In genomic region chr19:55258828-55259539, GRCh38 we compare ENCODE assay signal across 8 cellular contexts. TPM values are rescaled to one million over a fixed set of nuclear protein-coding genes. Genes with fewer than 3 reads are reported as not detected.
DNase-seq lines count a peak whose midpoint lies in the region; ATAC-seq and TF ChIP-seq lines count a peak whose summit lies in the region.

A gene with protein sequence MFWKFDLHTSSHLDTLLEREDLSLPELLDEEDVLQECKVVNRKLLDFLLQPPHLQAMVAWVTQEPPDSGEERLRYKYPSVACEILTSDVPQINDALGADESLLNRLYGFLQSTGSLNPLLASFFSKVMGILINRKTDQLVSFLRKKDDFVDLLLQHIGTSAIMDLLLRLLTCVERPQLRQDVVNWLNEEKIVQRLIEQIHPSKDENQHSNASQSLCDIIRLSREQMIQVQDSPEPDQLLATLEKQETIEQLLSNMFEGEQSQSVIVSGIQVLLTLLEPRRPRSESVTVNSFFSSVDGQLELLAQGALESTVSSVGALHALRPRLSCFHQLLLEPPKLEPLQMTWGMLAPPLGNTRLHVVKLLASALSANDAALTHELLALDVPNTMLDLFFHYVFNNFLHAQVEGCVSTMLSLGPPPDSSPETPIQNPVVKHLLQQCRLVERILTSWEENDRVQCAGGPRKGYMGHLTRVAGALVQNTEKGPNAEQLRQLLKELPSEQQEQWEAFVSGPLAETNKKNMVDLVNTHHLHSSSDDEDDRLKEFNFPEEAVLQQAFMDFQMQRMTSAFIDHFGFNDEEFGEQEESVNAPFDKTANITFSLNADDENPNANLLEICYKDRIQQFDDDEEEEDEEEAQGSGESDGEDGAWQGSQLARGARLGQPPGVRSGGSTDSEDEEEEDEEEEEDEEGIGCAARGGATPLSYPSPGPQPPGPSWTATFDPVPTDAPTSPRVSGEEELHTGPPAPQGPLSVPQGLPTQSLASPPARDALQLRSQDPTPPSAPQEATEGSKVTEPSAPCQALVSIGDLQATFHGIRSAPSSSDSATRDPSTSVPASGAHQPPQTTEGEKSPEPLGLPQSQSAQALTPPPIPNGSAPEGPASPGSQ (minus strand): TSS chr19:55259017. CDS start chr19:55247103, 11,914 bp downstream.

- in situ Hi-C loops in KBM-7 (cut with MboI; ENCODE audit: low pct_unique_long_range_greater_than_20kb, low sequenced_read_pairs): no loop called here

- H3K27ac ChIP-seq in mucosa of rectum (ENCODE audit: low read depth in 2 of 2, low read length in 2 of 2): peak within 1 kb of the TSS; percentile 93 to 96

- no peaks in the 10 kb centered on the region for H3K27me3 ChIP-seq in mucosa of rectum (ENCODE audit: control insufficient read depth in 2 of 2, insufficient read depth in 2 of 2, low read length in 2 of 2)

- peak within 1 kb of the TSS; percentile 84 to 93 for H3K4me3 ChIP-seq in mucosa of rectum (ENCODE audit: low read length in 2 of 2)

- peak within 1 kb of the TSS; percentile 96 to 97 for H3K9ac ChIP-seq in mucosa of rectum (ENCODE audit: low read depth in 1 of 2, low read length in 2 of 2)

- H3K36me3 ChIP-seq in mucosa of rectum (ENCODE audit: control insufficient read depth in 2 of 2, insufficient read depth in 2 of 2, low read length in 2 of 2): peaks cover 0 to 4% of the 10 kb centered on the region in 2 donors

- H3K4me1 ChIP-seq in mucosa of rectum (ENCODE audit: control insufficient read depth in 2 of 2, insufficient read depth in 2 of 2, low read length in 2 of 2): peaks cover 33 to 36% of the 10 kb centered on the region in 2 donors

- no peaks in the 10 kb centered on the region for H3K27me3 Mint-ChIP-seq in activated T-cell treated with anti-CD3 and anti-CD28 coated beads, Interleukin-2, amount 50 U/mL, for 24 hours

- H3K27ac Mint-ChIP-seq in activated T-cell treated with anti-CD3 and anti-CD28 coated beads, Interleukin-2, amount 50 U/mL, for 24 hours: peak within 1 kb of the TSS; percentile 98

- H3K4me1 Mint-ChIP-seq in activated T-cell treated with anti-CD3 and anti-CD28 coated beads, Interleukin-2, amount 50 U/mL, for 24 hours (ENCODE audit: low read depth): peaks cover 39% of the 10 kb centered on the region

- peak; percentile 94 for TF ChIP-seq POLR2A in erythroblast (IDR thresholded peaks at IDR 0.05; ENCODE audit: low read length)

- DNase-seq in DMS153 treated with DMSO at 0.1 percent for 48 hours (lab: John Stamatoyannopoulos, UW; ENCODE audit: unreplicated experiment): peak; percentile 96
- DNase-seq in KBM-7: peak; percentile 100
- DNase-seq in activated T-cell treated with anti-CD3 and anti-CD28 coated beads, Interleukin-2, amount 50 U/mL, for 24 hours: peak; percentile 98
- peak; percentile 99 to 100 for DNase-seq in erythroblast (lab: John Stamatoyannopoulos, UW)
- peak; percentile 98 for DNase-seq in stimulated activated CD8-positive, alpha-beta memory T cell treated with anti-CD3 and anti-CD28 coated beads, Interleukin-4, amount 100 ng/mL, for 48 hours

- peaks cover 70% of the 10 kb centered on the region for H3K36me3 Mint-ChIP-seq in activated T-cell treated with anti-CD3 and anti-CD28 coated beads, Interleukin-2, amount 50 U/mL, for 24 hours (ENCODE audit: low read depth)

- H3K4me3 Mint-ChIP-seq in activated T-cell treated with anti-CD3 and anti-CD28 coated beads, Interleukin-2, amount 50 U/mL, for 24 hours: peak within 1 kb of the TSS; percentile 97

- ATAC-seq in GM21717 (IDR thresholded peaks at IDR 0.05; ENCODE audit: unreplicated experiment): peak; percentile 45

- H3K9me3 Mint-ChIP-seq in activated T-cell treated with anti-CD3 and anti-CD28 coated beads, Interleukin-2, amount 50 U/mL, for 24 hours: no peaks in the 10 kb centered on the region

- H3K9me3 ChIP-seq in mucosa of rectum (ENCODE audit: control insufficient read depth in 2 of 2, low read length in 2 of 2): no peaks in the 10 kb centered on the region

TF ChIP-seq in PFSK-1, 5 proteins besides CTCF, POLR2A, EP300 and RAD21:
- peak; percentile 82 for TF ChIP-seq POLR2AphosphoS5 (IDR thresholded peaks at IDR 0.05; ENCODE audit: low read depth, low read length)
- TF ChIP-seq SIN3A (IDR thresholded peaks at IDR 0.05; ENCODE audit: borderline replicate concordance, insufficient read depth, low read length): peak; percentile 22
- TF ChIP-seq, protein P1, sequence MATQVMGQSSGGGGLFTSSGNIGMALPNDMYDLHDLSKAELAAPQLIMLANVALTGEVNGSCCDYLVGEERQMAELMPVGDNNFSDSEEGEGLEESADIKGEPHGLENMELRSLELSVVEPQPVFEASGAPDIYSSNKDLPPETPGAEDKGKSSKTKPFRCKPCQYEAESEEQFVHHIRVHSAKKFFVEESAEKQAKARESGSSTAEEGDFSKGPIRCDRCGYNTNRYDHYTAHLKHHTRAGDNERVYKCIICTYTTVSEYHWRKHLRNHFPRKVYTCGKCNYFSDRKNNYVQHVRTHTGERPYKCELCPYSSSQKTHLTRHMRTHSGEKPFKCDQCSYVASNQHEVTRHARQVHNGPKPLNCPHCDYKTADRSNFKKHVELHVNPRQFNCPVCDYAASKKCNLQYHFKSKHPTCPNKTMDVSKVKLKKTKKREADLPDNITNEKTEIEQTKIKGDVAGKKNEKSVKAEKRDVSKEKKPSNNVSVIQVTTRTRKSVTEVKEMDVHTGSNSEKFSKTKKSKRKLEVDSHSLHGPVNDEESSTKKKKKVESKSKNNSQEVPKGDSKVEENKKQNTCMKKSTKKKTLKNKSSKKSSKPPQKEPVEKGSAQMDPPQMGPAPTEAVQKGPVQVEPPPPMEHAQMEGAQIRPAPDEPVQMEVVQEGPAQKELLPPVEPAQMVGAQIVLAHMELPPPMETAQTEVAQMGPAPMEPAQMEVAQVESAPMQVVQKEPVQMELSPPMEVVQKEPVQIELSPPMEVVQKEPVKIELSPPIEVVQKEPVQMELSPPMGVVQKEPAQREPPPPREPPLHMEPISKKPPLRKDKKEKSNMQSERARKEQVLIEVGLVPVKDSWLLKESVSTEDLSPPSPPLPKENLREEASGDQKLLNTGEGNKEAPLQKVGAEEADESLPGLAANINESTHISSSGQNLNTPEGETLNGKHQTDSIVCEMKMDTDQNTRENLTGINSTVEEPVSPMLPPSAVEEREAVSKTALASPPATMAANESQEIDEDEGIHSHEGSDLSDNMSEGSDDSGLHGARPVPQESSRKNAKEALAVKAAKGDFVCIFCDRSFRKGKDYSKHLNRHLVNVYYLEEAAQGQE (IDR thresholded peaks at IDR 0.05; ENCODE audit: insufficient read depth in 1 of 2, low read depth in 2 of 2, low read length in 2 of 2): peak; percentile 54 to 72; a peak in 1 of 4 replicates
- TF ChIP-seq TAF1 (IDR thresholded peaks at IDR 0.05; ENCODE audit: borderline replicate concordance, insufficient read depth, low read length): peak; percentile 96; the same call in 1 of the 2 replicates
- peak; percentile 86 for TF ChIP-seq FOXP2 (optimal IDR thresholded peaks at IDR 0.05; ENCODE audit: borderline replicate concordance, extremely low read depth, extremely low read length, insufficient read depth)

RNA-seq across cellular contexts. Expression of the gene that starts here (rescaled TPM):
- 128 TPM for polyA plus RNA-seq in PFSK-1 (2012; ENCODE audit: insufficient read length, low read depth)

Comparison
In these comparisons a context has a peak if more than half of its experiments do, and no peak if none do; other contexts are left out.
1. Peak in every context shown above with its lines: DNase-seq, ATAC-seq, H3K4me3 ChIP-seq and H3K27ac ChIP-seq.